1 cellular context compared by ENCODE assay signal in genomic region chr19:43809762-43810696, GRCh38.
TF ChIP-seq lines count a peak whose summit lies in the region.

No MANE protein-coding gene starts in this region.

TF ChIP-seq in IMR-90, 13 proteins besides CTCF, POLR2A, EP300 and RAD21:
- TF ChIP-seq SMC3 (IDR thresholded peaks at IDR 0.05; ENCODE audit: low read depth, low read length) (peak; percentile 64), USF2 (IDR thresholded peaks at IDR 0.05; ENCODE audit: low read depth, low read length) (no peak), RCOR1 (IDR thresholded peaks at IDR 0.05; ENCODE audit: insufficient replicate concordance, low read length) (no peak), NFE2L2 (IDR thresholded peaks at IDR 0.05; ENCODE audit: low read depth, low read length) (no peak), CEBPB (IDR thresholded peaks at IDR 0.05; ENCODE audit: low read depth, low read length) (peak; percentile 7; the same call in 1 of the 2 replicates), MAZ (IDR thresholded peaks at IDR 0.05; ENCODE audit: borderline replicate concordance, low read depth, low read length) (no peak), ELK1 (IDR thresholded peaks at IDR 0.05; ENCODE audit: borderline replicate concordance, low read depth, low read length) (no peak), RFX5 (IDR thresholded peaks at IDR 0.05; ENCODE audit: low read depth, low read length) (no peak), MXI1 (IDR thresholded peaks at IDR 0.05; ENCODE audit: borderline replicate concordance, low read depth, low read length) (no peak), MAFK (IDR thresholded peaks at IDR 0.05; ENCODE audit: low read depth, low read length) (no peak), FOS (IDR thresholded peaks at IDR 0.05; ENCODE audit: low read depth, low read length) (no peak), BHLHE40 (IDR thresholded peaks at IDR 0.05; ENCODE audit: low read depth, low read length) (no peak), CHD1 (IDR thresholded peaks at IDR 0.05; ENCODE audit: low read depth, low read length) (no peak)
TF ChIP-seq in IMR-90: peak in this region for 2.
